Comparison of ENCODE assay signal across 8 cellular contexts in genomic region chr17:38674749-38675615, GRCh38. TPM values are rescaled to one million over a fixed set of nuclear protein-coding genes. Genes with fewer than 3 reads are reported as not detected.
DNase-seq lines count a peak whose midpoint lies in the region; ATAC-seq and TF ChIP-seq lines count a peak whose summit lies in the region.

Gene EPOP, minus strand, starts transcription at chr17:38674957. Its CDS starts 462 bp downstream, at chr17:38674495.

- no peak for TF ChIP-seq CTCF in foreskin keratinocyte (conservative IDR thresholded peaks at IDR 0.05)
- TF ChIP-seq CTCF in neutrophil (IDR thresholded peaks at IDR 0.05): no peak

- H3K9me3 ChIP-seq in neutrophil: no peaks in the 10 kb centered on the region

- TF ChIP-seq POLR2A in Raji (IDR thresholded peaks at IDR 0.05; ENCODE audit: insufficient read depth, low read depth, low read length): peak; percentile 87

- H3K27ac ChIP-seq in foreskin keratinocyte: no peak within 1 kb of the TSS
- H3K27ac ChIP-seq in neutrophil: no peak within 1 kb of the TSS
- H3K27ac ChIP-seq in substantia nigra (ENCODE audit: low read depth, low read length, poor library complexity, severe bottlenecking): no peak within 1 kb of the TSS

- no peaks in the 10 kb centered on the region for H3K36me3 ChIP-seq in neutrophil

- ATAC-seq in GM21576 (IDR thresholded peaks at IDR 0.05; ENCODE audit: unreplicated experiment): peak; percentile 50
- ATAC-seq in foreskin keratinocyte: peak; percentile 69

- H3K4me3 ChIP-seq in neutrophil (ENCODE audit: low read depth in 1 of 2, low read length in 1 of 2): peak within 1 kb of the TSS; percentile 39 to 58

- DNase-seq in DMS 273 (lab: John Stamatoyannopoulos, UW; ENCODE audit: unreplicated experiment) (peak; percentile 97), LoVo (ENCODE audit: low spot score) (peak; percentile 90), foreskin keratinocyte (peak in 1 of 2 donors; percentile 67), substantia nigra (lab: John Stamatoyannopoulos, UW) (peak in 48 of 49 donors; percentile 24 to 92 (median 68))
- peak; percentile 70 for DNase-seq in activated effector memory CD4-positive, alpha-beta T cell treated with Interleukin-2 at 50 U/mL for 16 hours

- H3K4me1 ChIP-seq in foreskin keratinocyte (no peaks in the 10 kb centered on the region), neutrophil (ENCODE audit: control insufficient read depth in 1 of 2, insufficient read depth in 1 of 2, low read depth in 1 of 2, low read length in 1 of 2) (peaks cover 12 to 20% of the 10 kb centered on the region in 2 experiments)

- peaks cover 43% of the 10 kb centered on the region for H3K27me3 ChIP-seq in foreskin keratinocyte
- peaks cover 97% of the 10 kb centered on the region for H3K27me3 ChIP-seq in neutrophil

RNA-seq across cellular contexts. Expression of gene EPOP, which starts in this region (rescaled TPM):
- 5.2 and 6.5 TPM in 2 replicates for total RNA-seq in foreskin keratinocyte
- 4.6 and 6.5 TPM in 2 replicates for polyA plus RNA-seq in foreskin keratinocyte
